9 cellular contexts compared by ENCODE assay signal in genomic region chr1:160400284-160400645, GRCh38. TPM values are rescaled to one million over a fixed set of nuclear protein-coding genes. Genes with fewer than 3 reads are reported as not detected.
DNase-seq lines count a peak whose midpoint lies in the region; ATAC-seq lines count a peak whose summit lies in the region.
"Had no signal": no experiment of that assay in that cellular context is flagged by ENCODE, and none has a peak within 500 bp of the region (broad histone marks: within the 10 kb centered on the region; RNA-seq: fewer than 3 reads in every experiment).

VANGL2 (plus strand) TSS chr1:160400564; CDS start chr1:160415838, 15,274 bp downstream.

- intact Hi-C loops in Right ventricle myocardium inferior (cut with DNase I) = no loop called here

- no peaks in the 10 kb centered on the region for H3K4me1 ChIP-seq in urinary bladder (ENCODE audit: insufficient read depth)

- H3K27ac Mint-ChIP-seq in activated naive CD4-positive, alpha-beta T cell treated with anti-CD3 and anti-CD28 coated beads, Interleukin-2, amount 10 ng/mL, durations not matched to agents 7 days and 5 days = no peak within 1 kb of the TSS

- peak within 1 kb of the TSS; percentile 86 for H3K4me3 ChIP-seq in urinary bladder (ENCODE audit: low read depth, low read length)

- DNase-seq in NCI-H1436 (lab: John Stamatoyannopoulos, UW) = peak; percentile 66
- DNase-seq in NCI-H1436 treated with DMSO at 0.1 percent for 48 hours (lab: John Stamatoyannopoulos, UW) = no peak
- peak; percentile 51 for DNase-seq in NCI-H345 treated with DMSO at 0.1 percent for 48 hours (lab: John Stamatoyannopoulos, UW; ENCODE audit: unreplicated experiment)
- peak; percentile 55 for DNase-seq in activated naive CD4-positive, alpha-beta T cell treated with anti-CD3 and anti-CD28 coated beads, Interleukin-2, amount 10 ng/mL, durations not matched to agents 7 days and 5 days
- peak; percentile 83 for DNase-seq in Right ventricle myocardium inferior (ENCODE audit: missing footprints)
- DNase-seq in nucleus accumbens (lab: John Stamatoyannopoulos, UW) = peak in 49 of 56 donors; percentile 19 to 85 (median 65)

- H3K4me1 Mint-ChIP-seq in activated naive CD4-positive, alpha-beta T cell treated with anti-CD3 and anti-CD28 coated beads, Interleukin-2, amount 10 ng/mL, durations not matched to agents 7 days and 5 days = peaks cover 2% of the 10 kb centered on the region

- H3K4me3 Mint-ChIP-seq in activated naive CD4-positive, alpha-beta T cell treated with anti-CD3 and anti-CD28 coated beads, Interleukin-2, amount 10 ng/mL, durations not matched to agents 7 days and 5 days = peak within 1 kb of the TSS; percentile 17

- H3K27ac ChIP-seq in urinary bladder (ENCODE audit: low read depth) = no peak within 1 kb of the TSS
- H3K27ac ChIP-seq: 22Rv1 had no signal

- 0% methylated on average over 29 of the region's 32 CpGs for WGBS in urinary bladder

- ATAC-seq in Right ventricle myocardium inferior (peak; percentile 82), GM21619 (IDR thresholded peaks at IDR 0.05; ENCODE audit: unreplicated experiment) (no peak)

- CTCF ChIA-PET in activated naive CD4-positive, alpha-beta T cell treated with anti-CD3 and anti-CD28 coated beads, Interleukin-2, amount 10 ng/mL, durations not matched to agents 7 days and 5 days (lab: Charles Lee) = no interaction called here

- H3K36me3 Mint-ChIP-seq in activated naive CD4-positive, alpha-beta T cell treated with anti-CD3 and anti-CD28 coated beads, Interleukin-2, amount 10 ng/mL, durations not matched to agents 7 days and 5 days = no peaks in the 10 kb centered on the region

- H3K9me3 Mint-ChIP-seq in activated naive CD4-positive, alpha-beta T cell treated with anti-CD3 and anti-CD28 coated beads, Interleukin-2, amount 10 ng/mL, durations not matched to agents 7 days and 5 days = no peaks in the 10 kb centered on the region

- no peaks in the 10 kb centered on the region for H3K36me3 ChIP-seq in urinary bladder (ENCODE audit: insufficient read depth)

- peaks cover 71% of the 10 kb centered on the region for H3K27me3 Mint-ChIP-seq in activated naive CD4-positive, alpha-beta T cell treated with anti-CD3 and anti-CD28 coated beads, Interleukin-2, amount 10 ng/mL, durations not matched to agents 7 days and 5 days

RNA-seq across cellular contexts. Expression of gene VANGL2, which starts in this region (rescaled TPM):
- total RNA-seq in Right ventricle myocardium inferior = 2.0 TPM
- 4.1 TPM for total RNA-seq in urinary bladder
- polyA plus RNA-seq in urinary bladder = 7.6 TPM
